ENCODE assay signal across 8 cellular contexts in genomic region chr5:126680215-126680817, GRCh38.
DNase-seq lines count a peak whose midpoint lies in the region; ATAC-seq and TF ChIP-seq lines count a peak whose summit lies in the region.

No MANE protein-coding gene starts in this region.

- H3K4me3 ChIP-seq in Jurkat, Clone E6-1 (ENCODE audit: low read length): peak overlapping the region; percentile 2; the same call in 1 of the 2 replicates
- no peak overlapping the region for H3K4me3 ChIP-seq in smooth muscle cell

- intact Hi-C loops in left ventricle myocardium superior (cut with micrococcal nuclease): loop anchor here (5.0 kb wide), 1 partner anchor 102 kb away; no protein-coding TSS in a partner anchor

- H3K27ac ChIP-seq in smooth muscle cell (ENCODE audit: low read depth): no peak overlapping the region

- H4K20me1 ChIP-seq in smooth muscle cell (ENCODE audit: low read depth): no peaks in the 10 kb centered on the region

- peak overlapping the region; percentile 28 for H2AFZ ChIP-seq in smooth muscle cell (ENCODE audit: low read depth)

- DNase-seq in COLO829 (ENCODE audit: low spot score): peak; percentile 48
- DNase-seq in Jurkat, Clone E6-1 (ENCODE audit: low read depth, low spot score): peak; percentile 88
- peak; percentile 19 for DNase-seq in amniotic epithelial cell (ENCODE audit: low read depth)
- no peak for DNase-seq in smooth muscle cell (lab: John Stamatoyannopoulos, UW; ENCODE audit: unreplicated experiment)
- no peak for DNase-seq in left ventricle myocardium superior
- no peak for DNase-seq in NCI-H146 (lab: John Stamatoyannopoulos, UW)

- no peak for TF ChIP-seq CTCF in smooth muscle cell (IDR thresholded peaks at IDR 0.05; ENCODE audit: borderline replicate concordance, insufficient read depth, poor library complexity, severe bottlenecking)

- no peaks in the 10 kb centered on the region for H3K36me3 ChIP-seq in smooth muscle cell (ENCODE audit: low read depth)

- peak; percentile 63 for ATAC-seq in GM21423 (IDR thresholded peaks at IDR 0.05; ENCODE audit: unreplicated experiment)
- no peak for ATAC-seq in esophagus mucosa
- no peak for ATAC-seq in left ventricle myocardium superior

- no peak overlapping the region for H3K9ac ChIP-seq in smooth muscle cell (ENCODE audit: low read depth)

- H3K9me3 ChIP-seq in smooth muscle cell (replicated peaks; ENCODE audit: low read depth): no peaks in the 10 kb centered on the region

- H3K4me2 ChIP-seq in smooth muscle cell: peak overlapping the region; percentile 27

- peaks cover 11% of the 10 kb centered on the region for H3F3A ChIP-seq in smooth muscle cell (ENCODE audit: low read depth)

- H3K27me3 ChIP-seq in smooth muscle cell (ENCODE audit: low read depth): no peaks in the 10 kb centered on the region

- no peaks in the 10 kb centered on the region for H3K79me2 ChIP-seq in smooth muscle cell (ENCODE audit: low read depth)

- H3K4me1 ChIP-seq in smooth muscle cell (ENCODE audit: low read depth): no peaks in the 10 kb centered on the region

- WGBS in smooth muscle cell (ENCODE audit: low lambda C conversion rate): 13% methylated on average over 4 of the region's 4 CpGs

Comparison
In these comparisons a context has a peak if more than half of its experiments do, and no peak if none do; other contexts are left out.
1. DNase-seq: peak in COLO829 (single experiment), Jurkat, Clone E6-1 (single experiment) and amniotic epithelial cell (single experiment); none in smooth muscle cell (single experiment), left ventricle myocardium superior (single experiment) and NCI-H146 (single experiment).